ENCODE assay signal across 8 cellular contexts in the genomic region with DNA sequence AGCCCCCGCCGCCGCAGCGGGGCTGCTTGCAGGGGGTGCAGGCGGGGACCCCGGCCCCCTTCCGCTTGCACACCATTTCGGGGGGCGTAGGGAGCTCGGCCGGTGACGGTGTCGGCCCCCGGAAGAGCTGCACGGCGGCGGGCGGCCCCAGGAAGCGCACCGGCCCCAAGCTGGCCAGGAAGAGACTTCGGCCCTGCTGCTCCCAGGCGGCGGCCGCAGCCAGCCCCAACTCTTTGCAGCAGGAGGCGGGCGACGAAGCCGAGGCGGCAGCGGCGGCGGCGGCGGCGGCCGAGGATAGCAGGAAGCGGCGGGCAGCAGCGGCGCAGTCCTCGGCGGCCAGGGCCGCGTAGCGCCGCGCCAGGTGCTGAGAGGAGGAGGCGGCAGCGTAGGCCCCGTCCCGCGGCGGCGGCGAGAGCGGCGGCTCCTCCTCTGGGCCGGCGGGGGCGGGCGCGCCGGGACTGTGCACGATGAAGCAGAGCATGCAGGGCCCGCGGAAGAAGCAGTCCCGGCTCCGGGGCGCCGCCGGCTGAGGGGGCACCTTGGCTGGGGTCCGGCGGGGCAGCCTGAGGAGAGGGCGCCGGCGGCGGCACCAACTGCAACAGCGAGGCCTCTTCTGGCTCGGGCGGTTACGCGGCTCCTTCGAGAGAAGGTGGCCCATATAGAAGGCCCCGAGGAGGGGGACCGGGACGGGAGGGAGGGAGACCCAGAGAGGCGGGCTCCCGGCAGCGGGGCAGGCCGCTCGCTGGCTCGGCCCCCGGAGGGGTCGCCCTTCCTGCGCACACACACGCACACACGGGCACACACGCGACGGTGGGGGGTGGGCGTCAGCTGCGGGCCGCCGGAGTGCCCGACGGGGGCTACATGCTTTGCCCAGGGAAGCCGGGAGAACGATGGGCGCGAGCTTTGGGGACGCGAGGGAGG. TPM values are rescaled to one million over a fixed set of nuclear protein-coding genes. Genes with fewer than 3 reads are reported as not detected.
DNase-seq lines count a peak whose midpoint lies in the region; ATAC-seq and TF ChIP-seq lines count a peak whose summit lies in the region.

No MANE protein-coding gene starts in this region.

- H3K4me1 ChIP-seq in mucosa of rectum (ENCODE audit: control insufficient read depth in 2 of 2, insufficient read depth in 2 of 2, low read length in 2 of 2): peaks cover 10 to 18% of the 10 kb centered on the region in 2 donors

- no peaks in the 10 kb centered on the region for H3K36me3 ChIP-seq in mucosa of rectum (ENCODE audit: control insufficient read depth in 2 of 2, insufficient read depth in 2 of 2, low read length in 2 of 2)

- H3K27ac ChIP-seq in AG04450 (ENCODE audit: low read depth, low read length) (peak overlapping the region; percentile 96), epithelial cell of prostate (peak overlapping the region; percentile 94), mucosa of rectum (ENCODE audit: low read depth in 2 of 2, low read length in 2 of 2) (peak overlapping the region; percentile 94 to 100)

- peak overlapping the region; percentile 82 for H3K4me3 ChIP-seq in AG04450 (ENCODE audit: low read depth, low read length)
- peak overlapping the region; percentile 88 to 95 for H3K4me3 ChIP-seq in mucosa of rectum (ENCODE audit: low read length in 2 of 2)

- DNase-seq in AG04450 (ENCODE audit: low read depth, low spot score) (no peak), NCI-H748 (lab: John Stamatoyannopoulos, UW; ENCODE audit: unreplicated experiment) (peak; percentile 74), activated T-cell treated with anti-CD3 and anti-CD28 coated beads for 1 hour (ENCODE audit: low read depth) (peak; percentile 67), epithelial cell of prostate (ENCODE audit: low read depth, low spot score) (no peak)
- peak; percentile 59 for DNase-seq in stimulated activated CD8-positive, alpha-beta memory T cell treated with anti-CD3 and anti-CD28 coated beads, Interleukin-4, amount 100 ng/mL, for 4 hours (ENCODE audit: low read depth in 2 of 2, low spot score in 1 of 2)

- no peak for TF ChIP-seq CTCF in AG04450 (IDR thresholded peaks at IDR 0.05; ENCODE audit: low read depth, low read length)

- peaks cover 2% of the 10 kb centered on the region; the same call in 1 of the 2 replicates for H3K9me3 ChIP-seq in AG04450 (ENCODE audit: control insufficient read depth, insufficient read depth, low read length)
- H3K9me3 ChIP-seq in mucosa of rectum (ENCODE audit: control insufficient read depth in 2 of 2, low read length in 2 of 2): no peaks in the 10 kb centered on the region

- no peaks in the 10 kb centered on the region for H3K27me3 ChIP-seq in AG04450 (ENCODE audit: control insufficient read depth, insufficient read depth, low read length)
- no peaks in the 10 kb centered on the region for H3K27me3 ChIP-seq in mucosa of rectum (ENCODE audit: control insufficient read depth in 2 of 2, insufficient read depth in 2 of 2, low read length in 2 of 2)

- POLR2A ChIA-PET in AG04450 (lab: Yijun Ruan, JAX): interaction anchor here (0.7 kb wide), 1 partner anchor 29 kb away, joined by 4 read pairs; no protein-coding TSS in a partner anchor

- CTCF ChIA-PET in AG04450 (lab: Charles Lee): interaction anchor here (2.0 kb wide), 1 partner anchor 121 kb away, joined by 8 read pairs; no protein-coding TSS in a partner anchor

- peak overlapping the region; percentile 65 to 92 for H3K9ac ChIP-seq in mucosa of rectum (ENCODE audit: low read depth in 1 of 2, low read length in 2 of 2)

- peak; percentile 54 for ATAC-seq in GM18511 (IDR thresholded peaks at IDR 0.05; ENCODE audit: unreplicated experiment)
- ATAC-seq in HG03025 (IDR thresholded peaks at IDR 0.05; ENCODE audit: low FRiP score, unreplicated experiment): peak; percentile 58

RNA-seq across cellular contexts. Expression of a gene that starts 0.6 kb away (rescaled TPM):
- 7.9 and 9.4 TPM in 2 replicates for polyA plus RNA-seq in AG04450 (2011; rRNA removed)
- 10.9 and 16.4 TPM in 2 replicates for polyA minus RNA-seq in AG04450 (2011; rRNA and poly(A)+ RNA removed)

Comparison
In these comparisons a context has a peak if more than half of its experiments do, and no peak if none do; other contexts are left out.
1. DNase-seq: peak in NCI-H748 (single experiment), activated T-cell treated with anti-CD3 and anti-CD28 coated beads for 1 hour (single experiment) and stimulated activated CD8-positive, alpha-beta memory T cell treated with anti-CD3 and anti-CD28 coated beads, Interleukin-4, amount 100 ng/mL, for 4 hours (2 of 2); none in AG04450 (single experiment) and epithelial cell of prostate (single experiment).
2. Peak in every context shown above with its lines, with median percentiles within 50 percentile points of each other: H3K27ac ChIP-seq.